In genomic region chr17:732788-733720, GRCh38 we compare ENCODE assay signal across 8 cellular contexts. TPM values are rescaled to one million over a fixed set of nuclear protein-coding genes. Genes with fewer than 3 reads are reported as not detected.
DNase-seq lines count a peak whose midpoint lies in the region; ATAC-seq and TF ChIP-seq lines count a peak whose summit lies in the region.

No MANE protein-coding gene starts in this region.

- no peak overlapping the region for H3K27ac Mint-ChIP-seq in activated CD4-positive, alpha-beta memory T cell treated with anti-CD3 and anti-CD28 coated beads for 36 hours

- 5% methylated on average over 63 to 72 of the region's 72 CpGs for WGBS in esophagus, 2 donors

- no peak for TF ChIP-seq EP300 in Ishikawa (IDR thresholded peaks at IDR 0.05; ENCODE audit: borderline replicate concordance)

- H3K36me3 Mint-ChIP-seq in activated CD4-positive, alpha-beta memory T cell treated with anti-CD3 and anti-CD28 coated beads for 36 hours, result peaks cover 13% of the 10 kb centered on the region

- CTCF ChIA-PET in activated CD4-positive, alpha-beta memory T cell treated with anti-CD3 and anti-CD28 coated beads for 36 hours (lab: Charles Lee), result interaction anchor here (0.7 to 0.9 kb wide), 2 partner anchors 18 to 320 kb away, joined by 3 to 5 read pairs; no protein-coding TSS in a partner anchor

- H3K4me1 ChIP-seq in BE2C (no peaks in the 10 kb centered on the region), esophagus (ENCODE audit: control insufficient read depth in 2 of 2, insufficient read depth in 2 of 2, low read length in 1 of 2) (peaks cover 0 to 7% of the 10 kb centered on the region in 2 donors), tibial artery (peaks cover 0 to 16% (median 10%) of the 10 kb centered on the region in 4 donors)

- H3K27me3 Mint-ChIP-seq in activated CD4-positive, alpha-beta memory T cell treated with anti-CD3 and anti-CD28 coated beads for 36 hours, result peaks cover 9% of the 10 kb centered on the region

- H3K4me3 Mint-ChIP-seq in activated CD4-positive, alpha-beta memory T cell treated with anti-CD3 and anti-CD28 coated beads for 36 hours, result peak overlapping the region; percentile 79

- DNase-seq in BE2C (peak; percentile 11), myocyte (ENCODE audit: low read depth) (peak; percentile 32), tibial artery (no peak)
- peak; percentile 62 for DNase-seq in activated CD4-positive, alpha-beta memory T cell treated with anti-CD3 and anti-CD28 coated beads for 36 hours

- peak overlapping the region; percentile 62 for H3K4me3 ChIP-seq in BE2C (ENCODE audit: low read depth, low read length)
- peak overlapping the region; percentile 74 to 76 for H3K4me3 ChIP-seq in esophagus (ENCODE audit: low read depth in 1 of 2, low read length in 2 of 2)
- H3K4me3 ChIP-seq in tibial artery, result peak overlapping the region; percentile 74 to 94

- H3K27ac ChIP-seq in esophagus (ENCODE audit: low read depth in 2 of 2, low read length in 1 of 2) (peak overlapping the region; percentile 81 to 90), tibial artery (peak overlapping the region; percentile 76 to 84)

- H3K27me3 ChIP-seq in BE2C, result no peaks in the 10 kb centered on the region
- no peaks in the 10 kb centered on the region for H3K27me3 ChIP-seq in esophagus (ENCODE audit: control insufficient read depth in 1 of 2, insufficient read depth in 2 of 2, low read length in 2 of 2)
- H3K27me3 ChIP-seq in tibial artery, result no peaks in the 10 kb centered on the region

- H3K9me3 ChIP-seq in BE2C (no peaks in the 10 kb centered on the region), esophagus (ENCODE audit: control insufficient read depth in 2 of 2, insufficient read depth in 1 of 2, low read depth in 1 of 2, low read length in 1 of 2) (no peaks in the 10 kb centered on the region), tibial artery (no peaks in the 10 kb centered on the region)

- H3K36me3 ChIP-seq in BE2C (no peaks in the 10 kb centered on the region), esophagus (ENCODE audit: control insufficient read depth in 2 of 2, insufficient read depth in 2 of 2, low read length in 1 of 2) (peaks cover 0 to 3% of the 10 kb centered on the region in 2 donors), tibial artery (peaks cover 0 to 2% (median 0%) of the 10 kb centered on the region in 3 donors)

- peak; percentile 35 for ATAC-seq in GM19372 (IDR thresholded peaks at IDR 0.05; ENCODE audit: low read depth, unreplicated experiment)
- ATAC-seq in GM18502 (IDR thresholded peaks at IDR 0.05; ENCODE audit: poor library complexity, unreplicated experiment), result no peak

- intact Hi-C loops in activated CD4-positive, alpha-beta memory T cell treated with anti-CD3 and anti-CD28 coated beads for 36 hours (cut with micrococcal nuclease), result no loop called here
- intact Hi-C loops in tibial artery (cut with DNase I; ENCODE audit: low total_unique reads), result no loop called here

- POLR2A ChIA-PET in activated CD4-positive, alpha-beta memory T cell treated with anti-CD3 and anti-CD28 coated beads for 36 hours (lab: Charles Lee), result interaction anchor here (0.7 to 1.0 kb wide), 2 partner anchors 18 to 244 kb away, joined by 4 read pairs; no protein-coding TSS in a partner anchor

- no peaks in the 10 kb centered on the region for H3K9me3 Mint-ChIP-seq in activated CD4-positive, alpha-beta memory T cell treated with anti-CD3 and anti-CD28 coated beads for 36 hours

- H3K4me1 Mint-ChIP-seq in activated CD4-positive, alpha-beta memory T cell treated with anti-CD3 and anti-CD28 coated beads for 36 hours (ENCODE audit: low read depth), result peaks cover 13% of the 10 kb centered on the region

- no peak for TF ChIP-seq RAD21 in Ishikawa (IDR thresholded peaks at IDR 0.05; ENCODE audit: low read depth)

- TF ChIP-seq CTCF in BE2C (IDR thresholded peaks at IDR 0.05; ENCODE audit: low read depth, low read length) (no peak), tibial artery (IDR thresholded peaks at IDR 0.05) (no peak)

TF ChIP-seq in Ishikawa, 13 proteins besides CTCF, POLR2A, EP300 and RAD21:
- TF ChIP-seq TAF1 (IDR thresholded peaks at IDR 0.05; ENCODE audit: low read depth) (peak; percentile 54; the same call in 1 of the 2 replicates), FOXM1 (IDR thresholded peaks at IDR 0.05; ENCODE audit: borderline replicate concordance, low read depth) (no peak), CEBPB (IDR thresholded peaks at IDR 0.05) (no peak), TEAD4 (IDR thresholded peaks at IDR 0.05) (0 out of 2 replicates have a peak, but pooled peaks have one; percentile 8), TCF12 (IDR thresholded peaks at IDR 0.05; ENCODE audit: low read depth) (peak; percentile 33; the same call in 1 of the 2 replicates), YY1 (IDR thresholded peaks at IDR 0.05; ENCODE audit: low read depth) (no peak)
- TF ChIP-seq, protein P1, sequence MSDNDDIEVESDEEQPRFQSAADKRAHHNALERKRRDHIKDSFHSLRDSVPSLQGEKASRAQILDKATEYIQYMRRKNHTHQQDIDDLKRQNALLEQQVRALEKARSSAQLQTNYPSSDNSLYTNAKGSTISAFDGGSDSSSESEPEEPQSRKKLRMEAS (IDR thresholded peaks at IDR 0.05), result peak; percentile 74

RNA-seq across cellular contexts. Expression of gene TLCD3A, which starts 0.7 kb away (rescaled TPM):
- polyA plus RNA-seq in BE2C (2012; ENCODE audit: insufficient read depth, insufficient read length, low read depth), result 8.8 TPM
- 1 to 10 TPM; 6.9 to 8.4 TPM for total RNA-seq in activated CD4-positive, alpha-beta memory T cell treated with anti-CD3 and anti-CD28 coated beads for 36 hours
- polyA plus RNA-seq in esophagus, result 10 to 100 TPM; 11.0 to 18.9 TPM
- 10.2 and 11.3 TPM in 2 replicates for total RNA-seq in myocyte
- 17.7 TPM for polyA plus RNA-seq in myocyte (2012)

RNA-seq across cellular contexts. Expression of gene VPS53, which starts 18.4 kb away (rescaled TPM):
- polyA plus RNA-seq in BE2C (2012; ENCODE audit: insufficient read depth, insufficient read length, low read depth), result 28.1 TPM
- total RNA-seq in activated CD4-positive, alpha-beta memory T cell treated with anti-CD3 and anti-CD28 coated beads for 36 hours, result 10 to 100 TPM; 57.1 to 59.9 TPM
- polyA plus RNA-seq in esophagus, result 10 to 100 TPM; 10.9 to 12.1 TPM
- 10.6 and 10.8 TPM in 2 replicates for total RNA-seq in myocyte
- polyA plus RNA-seq in myocyte (2012), result 28.2 TPM

RNA-seq across cellular contexts. Expression of gene GEMIN4, which starts 19.0 kb away (rescaled TPM):
- polyA plus RNA-seq in BE2C (2012; ENCODE audit: insufficient read depth, insufficient read length, low read depth), result 10.3 TPM
- total RNA-seq in activated CD4-positive, alpha-beta memory T cell treated with anti-CD3 and anti-CD28 coated beads for 36 hours, result 10 to 100 TPM; 38.8 to 39.6 TPM
- polyA plus RNA-seq in esophagus, result 10 to 100 TPM in 1 of 2 donors, 1 to 10 TPM in 1; 7.0 to 12.8 TPM
- 11.4 TPM in 2 replicates for total RNA-seq in myocyte
- polyA plus RNA-seq in myocyte (2012), result 12.2 TPM

RNA-seq across cellular contexts. Expression of gene GLOD4, which starts 49.0 kb away (rescaled TPM):
- 109 TPM for polyA plus RNA-seq in BE2C (2012; ENCODE audit: insufficient read depth, insufficient read length, low read depth)
- total RNA-seq in activated CD4-positive, alpha-beta memory T cell treated with anti-CD3 and anti-CD28 coated beads for 36 hours, result 10 to 100 TPM; 56.3 to 66.5 TPM
- polyA plus RNA-seq in esophagus, result 10 to 100 TPM; 20.8 to 34.3 TPM
- 89.4 and 103 TPM in 2 replicates for total RNA-seq in myocyte
- polyA plus RNA-seq in myocyte (2012), result 85.9 TPM

RNA-seq across cellular contexts. Expression of gene MRM3, which starts 49.1 kb away (rescaled TPM):
- polyA plus RNA-seq in BE2C (2012; ENCODE audit: insufficient read depth, insufficient read length, low read depth), result 23.0 TPM
- 10 to 100 TPM; 24.6 to 26.1 TPM for total RNA-seq in activated CD4-positive, alpha-beta memory T cell treated with anti-CD3 and anti-CD28 coated beads for 36 hours
- polyA plus RNA-seq in esophagus, result 10 to 100 TPM in 1 of 2 donors, 1 to 10 TPM in 1; 7.6 to 14.6 TPM
- 32.8 and 34.7 TPM in 2 replicates for total RNA-seq in myocyte
- polyA plus RNA-seq in myocyte (2012), result 15.5 TPM

Comparison
In these comparisons a context has a peak if more than half of its experiments do, and no peak if none do; other contexts are left out.
1. DNase-seq: peak in BE2C (single experiment), activated CD4-positive, alpha-beta memory T cell treated with anti-CD3 and anti-CD28 coated beads for 36 hours (single experiment) and myocyte (single experiment); none in tibial artery (0 of 2).
2. Peak in every context shown above with its lines, with median percentiles within 50 percentile points of each other: H3K4me3 ChIP-seq.